3 cellular contexts compared by ENCODE assay signal in genomic region chr10:3946234-3947229, GRCh38.
TF ChIP-seq lines count a peak whose summit lies in the region.

No MANE protein-coding gene starts in this region.

TF ChIP-seq in SK-N-SH, 30 proteins besides CTCF, POLR2A, EP300 and RAD21 (continued from another document):
- no peak for TF ChIP-seq REST (IDR thresholded peaks at IDR 0.05; ENCODE audit: low read depth, low read length)
- TF ChIP-seq SIN3A (IDR thresholded peaks at IDR 0.05; ENCODE audit: borderline replicate concordance, low read depth, low read length) = no peak
- no peak for TF ChIP-seq ELF1 (IDR thresholded peaks at IDR 0.05)
- TF ChIP-seq RFX5 (IDR thresholded peaks at IDR 0.05; ENCODE audit: low read length) = no peak
- TF ChIP-seq JUND (IDR thresholded peaks at IDR 0.05) = no peak
- TF ChIP-seq NFIC (IDR thresholded peaks at IDR 0.05; ENCODE audit: borderline replicate concordance) = no peak
- no peak for TF ChIP-seq NRF1 (IDR thresholded peaks at IDR 0.05; ENCODE audit: low read depth, low read length)

TF ChIP-seq in SK-N-SH treated with all-trans-retinoic acid at 6 μM for 48 hours, 23 proteins besides CTCF, POLR2A, EP300 and RAD21 (continued from another document):
- TF ChIP-seq, protein P1, sequence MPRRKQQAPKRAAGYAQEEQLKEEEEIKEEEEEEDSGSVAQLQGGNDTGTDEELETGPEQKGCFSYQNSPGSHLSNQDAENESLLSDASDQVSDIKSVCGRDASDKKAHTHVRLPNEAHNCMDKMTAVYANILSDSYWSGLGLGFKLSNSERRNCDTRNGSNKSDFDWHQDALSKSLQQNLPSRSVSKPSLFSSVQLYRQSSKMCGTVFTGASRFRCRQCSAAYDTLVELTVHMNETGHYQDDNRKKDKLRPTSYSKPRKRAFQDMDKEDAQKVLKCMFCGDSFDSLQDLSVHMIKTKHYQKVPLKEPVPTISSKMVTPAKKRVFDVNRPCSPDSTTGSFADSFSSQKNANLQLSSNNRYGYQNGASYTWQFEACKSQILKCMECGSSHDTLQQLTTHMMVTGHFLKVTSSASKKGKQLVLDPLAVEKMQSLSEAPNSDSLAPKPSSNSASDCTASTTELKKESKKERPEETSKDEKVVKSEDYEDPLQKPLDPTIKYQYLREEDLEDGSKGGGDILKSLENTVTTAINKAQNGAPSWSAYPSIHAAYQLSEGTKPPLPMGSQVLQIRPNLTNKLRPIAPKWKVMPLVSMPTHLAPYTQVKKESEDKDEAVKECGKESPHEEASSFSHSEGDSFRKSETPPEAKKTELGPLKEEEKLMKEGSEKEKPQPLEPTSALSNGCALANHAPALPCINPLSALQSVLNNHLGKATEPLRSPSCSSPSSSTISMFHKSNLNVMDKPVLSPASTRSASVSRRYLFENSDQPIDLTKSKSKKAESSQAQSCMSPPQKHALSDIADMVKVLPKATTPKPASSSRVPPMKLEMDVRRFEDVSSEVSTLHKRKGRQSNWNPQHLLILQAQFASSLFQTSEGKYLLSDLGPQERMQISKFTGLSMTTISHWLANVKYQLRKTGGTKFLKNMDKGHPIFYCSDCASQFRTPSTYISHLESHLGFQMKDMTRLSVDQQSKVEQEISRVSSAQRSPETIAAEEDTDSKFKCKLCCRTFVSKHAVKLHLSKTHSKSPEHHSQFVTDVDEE (CRISPR knock-in tag; IDR thresholded peaks at IDR 0.05) = no peak
- TF ChIP-seq GLIS3 (CRISPR knock-in tag; IDR thresholded peaks at IDR 0.05) (no peak), PPARA (CRISPR knock-in tag; IDR thresholded peaks at IDR 0.05; ENCODE audit: borderline replicate concordance) (no peak), ZNF8 (CRISPR knock-in tag; IDR thresholded peaks at IDR 0.05) (no peak)

TF ChIP-seq in WTC11, 78 proteins besides CTCF, POLR2A, EP300 and RAD21 (continued from another document):
- TF ChIP-seq, protein P2, sequence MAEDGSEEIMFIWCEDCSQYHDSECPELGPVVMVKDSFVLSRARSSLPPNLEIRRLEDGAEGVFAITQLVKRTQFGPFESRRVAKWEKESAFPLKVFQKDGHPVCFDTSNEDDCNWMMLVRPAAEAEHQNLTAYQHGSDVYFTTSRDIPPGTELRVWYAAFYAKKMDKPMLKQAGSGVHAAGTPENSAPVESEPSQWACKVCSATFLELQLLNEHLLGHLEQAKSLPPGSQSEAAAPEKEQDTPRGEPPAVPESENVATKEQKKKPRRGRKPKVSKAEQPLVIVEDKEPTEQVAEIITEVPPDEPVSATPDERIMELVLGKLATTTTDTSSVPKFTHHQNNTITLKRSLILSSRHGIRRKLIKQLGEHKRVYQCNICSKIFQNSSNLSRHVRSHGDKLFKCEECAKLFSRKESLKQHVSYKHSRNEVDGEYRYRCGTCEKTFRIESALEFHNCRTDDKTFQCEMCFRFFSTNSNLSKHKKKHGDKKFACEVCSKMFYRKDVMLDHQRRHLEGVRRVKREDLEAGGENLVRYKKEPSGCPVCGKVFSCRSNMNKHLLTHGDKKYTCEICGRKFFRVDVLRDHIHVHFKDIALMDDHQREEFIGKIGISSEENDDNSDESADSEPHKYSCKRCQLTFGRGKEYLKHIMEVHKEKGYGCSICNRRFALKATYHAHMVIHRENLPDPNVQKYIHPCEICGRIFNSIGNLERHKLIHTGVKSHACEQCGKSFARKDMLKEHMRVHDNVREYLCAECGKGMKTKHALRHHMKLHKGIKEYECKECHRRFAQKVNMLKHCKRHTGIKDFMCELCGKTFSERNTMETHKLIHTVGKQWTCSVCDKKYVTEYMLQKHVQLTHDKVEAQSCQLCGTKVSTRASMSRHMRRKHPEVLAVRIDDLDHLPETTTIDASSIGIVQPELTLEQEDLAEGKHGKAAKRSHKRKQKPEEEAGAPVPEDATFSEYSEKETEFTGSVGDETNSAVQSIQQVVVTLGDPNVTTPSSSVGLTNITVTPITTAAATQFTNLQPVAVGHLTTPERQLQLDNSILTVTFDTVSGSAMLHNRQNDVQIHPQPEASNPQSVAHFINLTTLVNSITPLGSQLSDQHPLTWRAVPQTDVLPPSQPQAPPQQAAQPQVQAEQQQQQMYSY (CRISPR knock-in tag; IDR thresholded peaks at IDR 0.05) = no peak
- TF ChIP-seq FOXK1 (CRISPR knock-in tag; IDR thresholded peaks at IDR 0.05) = no peak
- no peak for TF ChIP-seq PRRX2 (CRISPR knock-in tag; IDR thresholded peaks at IDR 0.05)
- TF ChIP-seq NR3C1 (CRISPR knock-in tag; conservative IDR thresholded peaks at IDR 0.05; ENCODE audit: low read depth) = no peak
- TF ChIP-seq ZNF121 (CRISPR knock-in tag; IDR thresholded peaks at IDR 0.05) = no peak
- no peak for TF ChIP-seq GRHL2 (CRISPR knock-in tag; IDR thresholded peaks at IDR 0.05; ENCODE audit: insufficient replicate concordance, severe bottlenecking)
- TF ChIP-seq IRF1 (CRISPR knock-in tag; IDR thresholded peaks at IDR 0.05) = no peak
- no peak for TF ChIP-seq FOXP1 (CRISPR knock-in tag; IDR thresholded peaks at IDR 0.05; ENCODE audit: borderline replicate concordance)
- TF ChIP-seq ARID4B (CRISPR knock-in tag; IDR thresholded peaks at IDR 0.05; ENCODE audit: borderline replicate concordance) = no peak
- TF ChIP-seq, protein P3, sequence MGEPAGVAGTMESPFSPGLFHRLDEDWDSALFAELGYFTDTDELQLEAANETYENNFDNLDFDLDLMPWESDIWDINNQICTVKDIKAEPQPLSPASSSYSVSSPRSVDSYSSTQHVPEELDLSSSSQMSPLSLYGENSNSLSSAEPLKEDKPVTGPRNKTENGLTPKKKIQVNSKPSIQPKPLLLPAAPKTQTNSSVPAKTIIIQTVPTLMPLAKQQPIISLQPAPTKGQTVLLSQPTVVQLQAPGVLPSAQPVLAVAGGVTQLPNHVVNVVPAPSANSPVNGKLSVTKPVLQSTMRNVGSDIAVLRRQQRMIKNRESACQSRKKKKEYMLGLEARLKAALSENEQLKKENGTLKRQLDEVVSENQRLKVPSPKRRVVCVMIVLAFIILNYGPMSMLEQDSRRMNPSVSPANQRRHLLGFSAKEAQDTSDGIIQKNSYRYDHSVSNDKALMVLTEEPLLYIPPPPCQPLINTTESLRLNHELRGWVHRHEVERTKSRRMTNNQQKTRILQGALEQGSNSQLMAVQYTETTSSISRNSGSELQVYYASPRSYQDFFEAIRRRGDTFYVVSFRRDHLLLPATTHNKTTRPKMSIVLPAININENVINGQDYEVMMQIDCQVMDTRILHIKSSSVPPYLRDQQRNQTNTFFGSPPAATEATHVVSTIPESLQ (CRISPR knock-in tag; IDR thresholded peaks at IDR 0.05) = no peak
- no peak for TF ChIP-seq FOXP4 (CRISPR knock-in tag; IDR thresholded peaks at IDR 0.05)
- no peak for TF ChIP-seq JAZF1 (CRISPR knock-in tag; IDR thresholded peaks at IDR 0.05)
- TF ChIP-seq ZBTB21 (CRISPR knock-in tag; IDR thresholded peaks at IDR 0.05; ENCODE audit: borderline replicate concordance) = no peak
- TF ChIP-seq JUN (CRISPR knock-in tag; IDR thresholded peaks at IDR 0.05) = no peak
